In the genomic region with DNA sequence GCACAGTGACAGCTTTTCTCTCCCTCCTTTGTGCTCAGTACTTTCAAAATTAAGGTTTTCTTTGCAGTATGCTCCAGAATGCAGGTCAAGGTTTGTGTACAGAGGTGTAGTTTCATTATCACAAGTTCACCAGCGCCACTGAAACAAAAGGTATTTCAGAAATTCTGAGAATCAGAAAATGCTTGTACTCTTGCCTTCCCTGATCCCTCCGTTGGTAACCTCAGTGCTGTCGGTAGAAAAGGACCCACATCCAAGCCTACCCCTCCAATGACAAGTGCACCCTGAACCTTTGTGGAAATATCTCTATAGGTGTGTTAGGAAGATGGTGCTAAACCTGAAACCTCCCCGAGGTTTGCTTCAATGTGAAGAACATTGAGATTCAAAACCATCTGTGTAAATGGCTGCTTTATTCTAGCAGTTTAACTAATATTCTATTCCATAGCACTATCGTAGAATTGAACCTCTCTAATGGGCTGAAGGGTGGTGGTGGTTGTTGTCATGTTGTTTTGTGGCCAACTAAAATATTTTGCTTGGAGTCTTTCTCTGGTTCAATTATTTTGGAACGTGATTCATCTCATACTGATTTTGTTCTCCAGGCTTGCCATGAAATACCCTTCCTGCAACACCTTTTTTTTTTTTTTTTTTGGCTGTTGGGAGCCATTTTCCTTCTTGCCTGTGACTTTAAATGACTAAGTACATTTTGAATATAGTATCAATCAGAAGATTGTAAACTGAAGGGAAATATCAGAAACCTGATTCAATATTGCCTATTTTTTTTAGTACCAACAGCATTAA, we compare ENCODE assay signal across 8 cellular contexts. TPM values are rescaled to one million over a fixed set of nuclear protein-coding genes. Genes with fewer than 3 reads are reported as not detected.
A peak's percentile ranks its signal among the peaks of the same experiment; 100 is the strongest.
DNase-seq lines count a peak whose midpoint lies in the region; ATAC-seq and TF ChIP-seq lines count a peak whose summit lies in the region.
"Had no signal": no experiment of that assay in that cellular context is flagged by ENCODE, and none has a peak within 500 bp of the region (broad histone marks: within the 10 kb centered on the region; RNA-seq: fewer than 3 reads in every experiment).

No MANE protein-coding gene starts in this region.

- no peaks in the 10 kb centered on the region for H3K27me3 ChIP-seq in MG63

- intact Hi-C loops in Right ventricle myocardium inferior (cut with DNase I): no loop called here

- peaks cover 2% of the 10 kb centered on the region; the same call in 1 of the 2 replicates for H3K36me3 ChIP-seq in MG63

- H3K9me3 ChIP-seq in MG63: no peaks in the 10 kb centered on the region

- ATAC-seq in GM18511 (IDR thresholded peaks at IDR 0.05; ENCODE audit: unreplicated experiment): peak; percentile 73
- peak; percentile 59 for ATAC-seq in central memory CD8-positive, alpha-beta T cell (replicated peaks; ENCODE audit: extremely low read depth, poor library complexity, severe bottlenecking)
- ATAC-seq in stimulated activated naive B cell treated with anti-CD40 and anti-IgM and Interleukin-4, amounts not matched to agents 10 μg/mL and 1 μg/mL and 100 μg/mL, for 72 hours (replicated peaks): no peak
- ATAC-seq in Right ventricle myocardium inferior: no peak

- H3K4me3 ChIP-seq in MG63 (peak overlapping the region; percentile 14), retinal pigment epithelial cell (ENCODE audit: low read length) (peak overlapping the region; percentile 4)

- no peaks in the 10 kb centered on the region for H3K27me3 Mint-ChIP-seq in central memory CD8-positive, alpha-beta T cell
- peaks cover 8 to 10% of the 10 kb centered on the region in 2 donors for H3K27me3 Mint-ChIP-seq in stimulated activated naive B cell treated with anti-CD40 and anti-IgM and Interleukin-4, amounts not matched to agents 10 μg/mL and 1 μg/mL and 100 μg/mL, for 72 hours

- peaks cover 15% of the 10 kb centered on the region for H3K4me1 Mint-ChIP-seq in central memory CD8-positive, alpha-beta T cell
- peaks cover 0 to 2% of the 10 kb centered on the region in 2 donors for H3K4me1 Mint-ChIP-seq in stimulated activated naive B cell treated with anti-CD40 and anti-IgM and Interleukin-4, amounts not matched to agents 10 μg/mL and 1 μg/mL and 100 μg/mL, for 72 hours

- H3K4me3 Mint-ChIP-seq in central memory CD8-positive, alpha-beta T cell: peak overlapping the region; percentile 80
- H3K4me3 Mint-ChIP-seq in stimulated activated naive B cell treated with anti-CD40 and anti-IgM and Interleukin-4, amounts not matched to agents 10 μg/mL and 1 μg/mL and 100 μg/mL, for 72 hours: peak overlapping the region in 1 of 2 donors; percentile 12

- DNase-seq in MG63 (no peak), retinal pigment epithelial cell (ENCODE audit: low read depth) (no peak), CD1c-positive myeloid dendritic cell (ENCODE audit: extremely low spot score) (no peak), Right ventricle myocardium inferior (ENCODE audit: missing footprints) (no peak)
- DNase-seq in central memory CD8-positive, alpha-beta T cell (ENCODE audit: low spot score in 2 of 2): no peak
- DNase-seq in stimulated activated naive B cell treated with anti-CD40 and anti-IgM and Interleukin-4, amounts not matched to agents 10 μg/mL and 1 μg/mL and 100 μg/mL, for 72 hours: no peak
- DNase-seq: amniotic stem cell had no signal

- H3K27ac Mint-ChIP-seq in central memory CD8-positive, alpha-beta T cell (ENCODE audit: low read depth): peak overlapping the region; percentile 89
- H3K27ac Mint-ChIP-seq in stimulated activated naive B cell treated with anti-CD40 and anti-IgM and Interleukin-4, amounts not matched to agents 10 μg/mL and 1 μg/mL and 100 μg/mL, for 72 hours: no peak overlapping the region

- no peaks in the 10 kb centered on the region for H3K9me3 Mint-ChIP-seq in central memory CD8-positive, alpha-beta T cell
- no peaks in the 10 kb centered on the region for H3K9me3 Mint-ChIP-seq in stimulated activated naive B cell treated with anti-CD40 and anti-IgM and Interleukin-4, amounts not matched to agents 10 μg/mL and 1 μg/mL and 100 μg/mL, for 72 hours

- TF ChIP-seq CTCF in retinal pigment epithelial cell (conservative IDR thresholded peaks at IDR 0.05; ENCODE audit: low read depth, low read length): no peak

- no peaks in the 10 kb centered on the region for H3K36me3 Mint-ChIP-seq in central memory CD8-positive, alpha-beta T cell (ENCODE audit: insufficient read depth)
- H3K36me3 Mint-ChIP-seq in stimulated activated naive B cell treated with anti-CD40 and anti-IgM and Interleukin-4, amounts not matched to agents 10 μg/mL and 1 μg/mL and 100 μg/mL, for 72 hours: no peaks in the 10 kb centered on the region

RNA-seq across cellular contexts. Expression of a gene that starts 20.7 kb away (rescaled TPM):
- total RNA-seq in MG63 (2014; rRNA removed; shearing (Covaris generic); ENCODE audit: low replicate concordance): 15.8 and 29.9 TPM in 2 replicates
- 102 TPM for total RNA-seq in Right ventricle myocardium inferior

Comparison
In these comparisons a context has a peak if more than half of its experiments do, and no peak if none do; other contexts are left out.
1. ATAC-seq: peak in GM18511 (single experiment) and central memory CD8-positive, alpha-beta T cell (single experiment); none in stimulated activated naive B cell treated with anti-CD40 and anti-IgM and Interleukin-4, amounts not matched to agents 10 μg/mL and 1 μg/mL and 100 μg/mL, for 72 hours (0 of 2) and Right ventricle myocardium inferior (single experiment).